ENCODE assay signal across 6 cellular contexts in the genomic region with DNA sequence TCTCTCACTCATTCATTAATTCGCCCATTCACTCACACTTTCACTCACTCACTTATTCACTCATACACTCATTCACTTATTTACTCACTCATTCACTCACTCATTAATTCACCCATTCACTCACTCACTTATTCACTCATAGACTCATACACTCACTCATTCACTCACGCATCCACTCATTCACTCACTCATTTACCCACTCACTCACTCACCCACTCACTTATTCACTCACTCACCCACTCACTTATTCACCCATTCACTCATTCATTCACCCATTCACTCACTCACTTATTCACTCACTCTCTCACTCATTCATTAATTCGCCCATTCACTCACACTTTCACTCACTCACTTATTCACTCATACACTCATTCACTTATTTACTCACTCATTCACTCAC. TPM values are rescaled to one million over a fixed set of nuclear protein-coding genes. Genes with fewer than 3 reads are reported as not detected.
"Had no signal": no experiment of that assay in that cellular context is flagged by ENCODE, and none has a peak within 500 bp of the region (broad histone marks: within the 10 kb centered on the region; RNA-seq: fewer than 3 reads in every experiment).

No MANE protein-coding gene starts in this region.

RNA-seq across cellular contexts. Expression of a gene that starts 3.1 kb away (rescaled TPM):
- total RNA-seq: GM23248, GM23338, H1, H4, H7, H9 had no signal
- polyA plus RNA-seq: GM23248, GM23338, H1 had no signal
